ENCODE assay signal across 12 cellular contexts in the genomic region with DNA sequence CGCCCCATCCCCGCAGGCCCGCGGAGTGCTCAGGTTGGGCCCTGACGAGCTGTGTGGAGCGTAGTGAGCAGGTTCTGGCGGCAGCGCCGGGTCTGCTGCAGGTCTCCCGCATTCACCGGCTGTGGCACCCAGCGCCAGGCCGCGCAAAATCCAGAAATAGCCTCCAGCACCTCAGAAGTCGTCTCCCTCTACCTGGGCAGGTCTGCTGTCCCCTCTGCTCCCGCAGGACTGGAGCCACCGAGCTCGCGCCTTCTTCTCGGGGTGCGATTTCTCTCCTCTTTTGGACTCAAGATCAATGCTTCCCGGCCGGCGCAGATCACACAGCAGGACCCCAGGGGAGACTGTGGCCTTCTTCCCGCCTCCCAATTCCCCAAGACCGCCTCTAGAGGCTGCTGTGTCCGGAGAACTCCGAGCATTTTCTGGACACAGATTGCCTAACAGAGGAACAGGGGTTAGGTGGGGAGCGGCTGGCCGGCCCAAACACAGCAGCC. TPM values are rescaled to one million over a fixed set of nuclear protein-coding genes. Genes with fewer than 3 reads are reported as not detected.
A peak's percentile ranks its signal among the peaks of the same experiment; 100 is the strongest.
DNase-seq lines count a peak whose midpoint lies in the region; ATAC-seq and TF ChIP-seq lines count a peak whose summit lies in the region.
"Had no signal": no experiment of that assay in that cellular context is flagged by ENCODE, and none has a peak within 500 bp of the region (broad histone marks: within the 10 kb centered on the region; RNA-seq: fewer than 3 reads in every experiment).

No MANE protein-coding gene starts in this region.

- H3K79me2 ChIP-seq in HCT116 (ENCODE audit: insufficient read depth, low read length) = no peaks in the 10 kb centered on the region

- no TSS peak for BruUV-seq in HCT116 (replicated peaks; lab: Mats Ljungman, UMichigan)

- in situ Hi-C loops in GM13976 (cut with MboI; ENCODE audit: low sequenced_read_pairs, unreplicated experiment) = no loop called here

- H3K4me3 ChIP-seq in HCT116 (replicated peaks in 1 of 2; ENCODE audit: low read depth in 1 of 2, low read length in 2 of 2) = no peak overlapping the region
- H3K4me3 ChIP-seq in naive thymus-derived CD4-positive, alpha-beta T cell (ENCODE audit: low read length) = no peak overlapping the region
- H3K4me3 ChIP-seq: gastroesophageal sphincter had no signal

- H4K20me1 ChIP-seq in HCT116 (ENCODE audit: insufficient read depth) = no peaks in the 10 kb centered on the region

- peak overlapping the region in 6 of 10 donors; percentile 4 to 62 (median 50) for H3K4me3 Mint-ChIP-seq in naive thymus-derived CD4-positive, alpha-beta T cell
- H3K4me3 Mint-ChIP-seq: activated CD4-positive, alpha-beta memory T cell treated with anti-CD3 and anti-CD28 coated beads for 36 hours had no signal

- no peaks in the 10 kb centered on the region for H3K9me2 ChIP-seq in HCT116 (ENCODE audit: insufficient read depth)

- CTCF ChIA-PET in HCT116 (lab: Charles Lee) = interaction anchor here (1.1 to 7.3 kb wide), 3 partner anchors 14 to 88 kb away, joined by 3 to 414 read pairs (median 104); no protein-coding TSS in a partner anchor
- CTCF ChIA-PET in naive thymus-derived CD4-positive, alpha-beta T cell (lab: Charles Lee) = interaction anchor here (1.0 to 5.6 kb wide), 2 partner anchors 45 to 79 kb away, joined by 3 to 204 read pairs; no protein-coding TSS in a partner anchor
- CTCF ChIA-PET in HEK293T (lab: Yijun Ruan, JAX) = interaction anchor here (0.6 to 1.7 kb wide), 4 partner anchors 16 to 84 kb away, joined by 3 to 5 read pairs (median 3); no protein-coding TSS in a partner anchor

- H3K9me3 Mint-ChIP-seq in naive thymus-derived CD4-positive, alpha-beta T cell = no peaks in the 10 kb centered on the region
- H3K9me3 Mint-ChIP-seq: activated CD4-positive, alpha-beta memory T cell treated with anti-CD3 and anti-CD28 coated beads for 36 hours had no signal

- H3K9me3 ChIP-seq in HCT116 (ENCODE audit: control insufficient read depth in 1 of 2, insufficient read depth in 1 of 2, low read depth in 1 of 2, low read length in 2 of 2) = no peaks in the 10 kb centered on the region
- H3K9me3 ChIP-seq in naive thymus-derived CD4-positive, alpha-beta T cell (ENCODE audit: control insufficient read depth in 2 of 3, low read length in 3 of 3) = no peaks in the 10 kb centered on the region
- H3K9me3 ChIP-seq: gastroesophageal sphincter had no signal

- no peaks in the 10 kb centered on the region for H3K27me3 ChIP-seq in HCT116 (ENCODE audit: insufficient read depth, low read length)
- peaks cover 9 to 34% of the 10 kb centered on the region in 2 donors for H3K27me3 ChIP-seq in naive thymus-derived CD4-positive, alpha-beta T cell (ENCODE audit: control insufficient read depth in 2 of 2, insufficient read depth in 2 of 2, low read length in 2 of 2)

- POLR2A ChIA-PET in HCT116 (lab: Charles Lee) (interaction anchor here (0.6 to 1.7 kb wide), 2 partner anchors 44 to 83 kb away, joined by 3 to 7 read pairs; no protein-coding TSS in a partner anchor), HEK293T (lab: Yijun Ruan, JAX) (no interaction called here)
- POLR2A ChIA-PET in naive thymus-derived CD4-positive, alpha-beta T cell (lab: Charles Lee) = interaction anchor here (0.8 kb wide), 1 partner anchor 44 kb away, joined by 3 read pairs; no protein-coding TSS in a partner anchor

- H3K4me2 ChIP-seq in HCT116 (ENCODE audit: low read length) = no peak overlapping the region

- DNase-seq in CD1c-positive myeloid dendritic cell (ENCODE audit: extremely low spot score) (peak; percentile 15), HCT116 (ENCODE audit: low read depth, low spot score) (no peak), cerebellar cortex (ENCODE audit: low spot score) (peak; percentile 42), GM13976 (ENCODE audit: low spot score) (no peak), NCI-H524 (lab: John Stamatoyannopoulos, UW) (no peak), T-helper 2 cell (no peak), HEK293T (ENCODE audit: extremely low spot score) (no peak)
- DNase-seq in naive thymus-derived CD4-positive, alpha-beta T cell = no peak
- DNase-seq: activated CD4-positive, alpha-beta memory T cell treated with anti-CD3 and anti-CD28 coated beads for 36 hours; stimulated activated naive CD8-positive, alpha-beta T cell treated with anti-CD3 and anti-CD28 coated beads, Interleukin-15, Interleukin-2, amounts not matched to agents 100 U/mL and 50 U/mL, for 24 hours had no signal

- no peak overlapping the region for H3K9ac ChIP-seq in HCT116 (ENCODE audit: low read length)

- TF ChIP-seq POLR2A in HCT116 (IDR thresholded peaks at IDR 0.05; ENCODE audit: borderline replicate concordance, extremely low read depth, insufficient read depth, insufficient read length) = no peak

- H3K27ac Mint-ChIP-seq in naive thymus-derived CD4-positive, alpha-beta T cell = peak overlapping the region in 1 of 9 donors; percentile 9
- H3K27ac Mint-ChIP-seq: activated CD4-positive, alpha-beta memory T cell treated with anti-CD3 and anti-CD28 coated beads for 36 hours; brain had no signal

- ATAC-seq in HCT116 = no peak
- ATAC-seq in naive thymus-derived CD4-positive, alpha-beta T cell = no peak
- ATAC-seq: gastroesophageal sphincter; stimulated activated naive CD8-positive, alpha-beta T cell treated with anti-CD3 and anti-CD28 coated beads, Interleukin-15, Interleukin-2, amounts not matched to agents 100 U/mL and 50 U/mL, for 24 hours had no signal

- no peak overlapping the region for H3K27ac ChIP-seq in HCT116 (ENCODE audit: low read depth, low read length)
- no peak overlapping the region for H3K27ac ChIP-seq in naive thymus-derived CD4-positive, alpha-beta T cell (ENCODE audit: low read depth, low read length)
- H3K27ac ChIP-seq: gastroesophageal sphincter had no signal

- peaks cover 12 to 35% of the 10 kb centered on the region in 2 experiments for H3K4me1 ChIP-seq in HCT116 (ENCODE audit: control insufficient read depth in 1 of 2, insufficient read depth in 2 of 2, low read length in 2 of 2)
- H3K4me1 ChIP-seq in naive thymus-derived CD4-positive, alpha-beta T cell (ENCODE audit: control insufficient read depth in 2 of 2, insufficient read depth in 2 of 2, low read length in 2 of 2) = peaks cover 0 to 25% of the 10 kb centered on the region in 2 donors

- H3K36me3 Mint-ChIP-seq in naive thymus-derived CD4-positive, alpha-beta T cell = no peaks in the 10 kb centered on the region
- H3K36me3 Mint-ChIP-seq: activated CD4-positive, alpha-beta memory T cell treated with anti-CD3 and anti-CD28 coated beads for 36 hours; brain had no signal

- intact Hi-C loops in HCT116 (cut with micrococcal nuclease) = no loop called here
- intact Hi-C loops in naive thymus-derived CD4-positive, alpha-beta T cell (cut with micrococcal nuclease) = loop anchor here in 1 of 2 donors (2.0 to 5.0 kb wide), 2 partner anchors 87 to 397 kb away; no protein-coding TSS in a partner anchor

- H3K27me3 Mint-ChIP-seq in naive thymus-derived CD4-positive, alpha-beta T cell = peaks cover 79 to 99% (median 87%) of the 10 kb centered on the region in 5 donors

- TF ChIP-seq CTCF in HCT116 (IDR thresholded peaks at IDR 0.05 in 2 of 3, conservative IDR thresholded peaks at IDR 0.05 in 1 of 3; ENCODE audit: borderline replicate concordance in 1 of 3, insufficient read depth in 1 of 3, low read depth in 2 of 3, low read length in 2 of 3) (peak in 2 of 3 experiments; percentile 24 to 30; a peak in 1 of 6 replicates), GM13976 (IDR thresholded peaks at IDR 0.05; ENCODE audit: borderline replicate concordance, control extremely low read depth, extremely low read depth, insufficient read depth, missing control alignments) (no peak)

- RAD21 ChIA-PET in HCT116 (lab: Charles Lee; ENCODE audit: low non-redundant PET in 1 of 2, low total read pairs in 2 of 2, uncharacterized antibody in 2 of 2, unreplicated experiment in 2 of 2) = no interaction called here

- no peak overlapping the region for H2AFZ ChIP-seq in HCT116 (ENCODE audit: low read depth, low read length, poor library complexity, severe bottlenecking)

- TF ChIP-seq RAD21 in HCT116 (IDR thresholded peaks at IDR 0.05; ENCODE audit: low read depth) = no peak

- peaks cover 21 to 47% (median 34%) of the 10 kb centered on the region in 7 donors for H3K4me1 Mint-ChIP-seq in naive thymus-derived CD4-positive, alpha-beta T cell
- H3K4me1 Mint-ChIP-seq: brain had no signal

- H3K36me3 ChIP-seq in HCT116 (ENCODE audit: control insufficient read depth in 1 of 2, insufficient read depth in 2 of 2, low read length in 2 of 2) = no peaks in the 10 kb centered on the region
- H3K36me3 ChIP-seq in naive thymus-derived CD4-positive, alpha-beta T cell (ENCODE audit: control insufficient read depth in 2 of 3, insufficient read depth in 3 of 3, low read length in 3 of 3) = no peaks in the 10 kb centered on the region
- H3K36me3 ChIP-seq: gastroesophageal sphincter had no signal

TF ChIP-seq in HCT116, 20 proteins besides CTCF, POLR2A, EP300 and RAD21 (continues in another document):
- TF ChIP-seq POLR2AphosphoS5 (IDR thresholded peaks at IDR 0.05; ENCODE audit: low read depth, low read length) = no peak

TF ChIP-seq in HEK293T, 16 proteins besides CTCF, POLR2A, EP300 and RAD21 (continues in another document):
- TF ChIP-seq BHLHE40 (IDR thresholded peaks at IDR 0.05; ENCODE audit: borderline replicate concordance) (no peak), ZNF384 (IDR thresholded peaks at IDR 0.05) (no peak), SP1 (IDR thresholded peaks at IDR 0.05) (no peak), CTBP1 (IDR thresholded peaks at IDR 0.05; ENCODE audit: borderline replicate concordance) (no peak), ARNT (IDR thresholded peaks at IDR 0.05) (no peak), LEF1 (IDR thresholded peaks at IDR 0.05; ENCODE audit: borderline replicate concordance) (no peak), TARDBP (IDR thresholded peaks at IDR 0.05) (no peak), FOXK2 (IDR thresholded peaks at IDR 0.05) (no peak), HDGF (IDR thresholded peaks at IDR 0.05; ENCODE audit: borderline replicate concordance) (no peak), SUZ12 (IDR thresholded peaks at IDR 0.05) (no peak), FOXA1 (IDR thresholded peaks at IDR 0.05) (no peak), ELF4 (IDR thresholded peaks at IDR 0.05) (no peak), FOXM1 (IDR thresholded peaks at IDR 0.05; ENCODE audit: borderline replicate concordance) (no peak)
- TF ChIP-seq, protein P1, sequence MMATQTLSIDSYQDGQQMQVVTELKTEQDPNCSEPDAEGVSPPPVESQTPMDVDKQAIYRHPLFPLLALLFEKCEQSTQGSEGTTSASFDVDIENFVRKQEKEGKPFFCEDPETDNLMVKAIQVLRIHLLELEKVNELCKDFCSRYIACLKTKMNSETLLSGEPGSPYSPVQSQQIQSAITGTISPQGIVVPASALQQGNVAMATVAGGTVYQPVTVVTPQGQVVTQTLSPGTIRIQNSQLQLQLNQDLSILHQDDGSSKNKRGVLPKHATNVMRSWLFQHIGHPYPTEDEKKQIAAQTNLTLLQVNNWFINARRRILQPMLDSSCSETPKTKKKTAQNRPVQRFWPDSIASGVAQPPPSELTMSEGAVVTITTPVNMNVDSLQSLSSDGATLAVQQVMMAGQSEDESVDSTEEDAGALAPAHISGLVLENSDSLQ (IDR thresholded peaks at IDR 0.05) = no peak

RNA-seq across cellular contexts. Expression of a gene that starts 8.4 kb away (rescaled TPM):
- not detected for total RNA-seq in HCT116 (2021; ENCODE audit: unreplicated experiment)
- 0.09 and 0.42 TPM in 2 replicates for polyA plus RNA-seq in HCT116 (2012)
- total RNA-seq in naive thymus-derived CD4-positive, alpha-beta T cell = not detected
- not detected for polyA plus RNA-seq in naive thymus-derived CD4-positive, alpha-beta T cell
- total RNA-seq: activated CD4-positive, alpha-beta memory T cell treated with anti-CD3 and anti-CD28 coated beads for 36 hours; gastroesophageal sphincter had no signal

Comparison
In these comparisons a context has a peak if more than half of its experiments do, and no peak if none do; other contexts are left out.
1. DNase-seq: peak in CD1c-positive myeloid dendritic cell (single experiment) and cerebellar cortex (single experiment); none in HCT116 (single experiment), naive thymus-derived CD4-positive, alpha-beta T cell (0 of 9), GM13976 (single experiment), NCI-H524 (0 of 2), T-helper 2 cell (0 of 5) and HEK293T (single experiment).